In genomic region chr19:6654347-6655310, GRCh38 we compare ENCODE assay signal across 1 cellular context.
TF ChIP-seq lines count a peak whose summit lies in the region.

No MANE protein-coding gene starts in this region.

TF ChIP-seq in HepG2, 621 proteins besides CTCF, POLR2A, EP300 and RAD21:
- TF ChIP-seq ZNF747 (CRISPR knock-in tag; IDR thresholded peaks at IDR 0.05; ENCODE audit: borderline replicate concordance) (no peak), ZNF33A (CRISPR knock-in tag; IDR thresholded peaks at IDR 0.05; ENCODE audit: borderline replicate concordance) (no peak), ZKSCAN1 (IDR thresholded peaks at IDR 0.05; ENCODE audit: low read length) (no peak), ZNF280B (CRISPR knock-in tag; IDR thresholded peaks at IDR 0.05; ENCODE audit: borderline replicate concordance) (no peak), CHCHD3 (CRISPR knock-in tag; IDR thresholded peaks at IDR 0.05) (no peak), YEATS4 (CRISPR knock-in tag; IDR thresholded peaks at IDR 0.05; ENCODE audit: borderline replicate concordance) (no peak), CEBPG (CRISPR knock-in tag; IDR thresholded peaks at IDR 0.05) (no peak), CENPX (CRISPR knock-in tag; IDR thresholded peaks at IDR 0.05) (no peak), ZNF530 (CRISPR knock-in tag; IDR thresholded peaks at IDR 0.05; ENCODE audit: low read depth) (no peak), TEAD3 (CRISPR knock-in tag; optimal IDR thresholded peaks at IDR 0.05; ENCODE audit: borderline replicate concordance) (no peak), CBX1 (IDR thresholded peaks at IDR 0.05; ENCODE audit: low read depth) (no peak), THAP11 (CRISPR knock-in tag; IDR thresholded peaks at IDR 0.05) (no peak), RNF219 (CRISPR knock-in tag; IDR thresholded peaks at IDR 0.05) (no peak), ZBTB4 (CRISPR knock-in tag; IDR thresholded peaks at IDR 0.05; ENCODE audit: borderline replicate concordance) (no peak), ZNF569 (CRISPR knock-in tag; IDR thresholded peaks at IDR 0.05; ENCODE audit: borderline replicate concordance) (no peak), PREB (CRISPR knock-in tag; IDR thresholded peaks at IDR 0.05) (no peak), FOSL2 (CRISPR knock-in tag; IDR thresholded peaks at IDR 0.05) (no peak), ZNF138 (CRISPR knock-in tag; IDR thresholded peaks at IDR 0.05; ENCODE audit: low read depth) (no peak), ZFP1 (CRISPR knock-in tag; IDR thresholded peaks at IDR 0.05) (no peak)
